In genomic region chr19:44588753-44589112, GRCh38 we compare ENCODE assay signal across 16 cellular contexts. TPM values are rescaled to one million over a fixed set of nuclear protein-coding genes. Genes with fewer than 3 reads are reported as not detected.
DNase-seq lines count a peak whose midpoint lies in the region; ATAC-seq lines count a peak whose summit lies in the region.
"Had no signal": no experiment of that assay in that cellular context is flagged by ENCODE, and none has a peak within 500 bp of the region (broad histone marks: within the 10 kb centered on the region; RNA-seq: fewer than 3 reads in every experiment).

No MANE protein-coding gene starts in this region.

- peak overlapping the region; percentile 78 for H3K27ac Mint-ChIP-seq in activated T-cell treated with anti-CD3 and anti-CD28 coated beads, Interleukin-2, amount 50 U/mL, for 72 hours
- peak overlapping the region; percentile 85 for H3K27ac Mint-ChIP-seq in dendritic cell treated with granulocyte-macrophage colony-stimulating factor and Interleukin-4, amounts not matched to agents 40 ng/mL and 50 ng/mL, for 4 days

- H3K9me2 ChIP-seq in Karpas-422 (replicated peaks; ENCODE audit: insufficient read depth, low read length) = no peaks in the 10 kb centered on the region

- no peaks in the 10 kb centered on the region for H3K36me3 ChIP-seq in MG63
- H3K36me3 ChIP-seq in skeletal muscle satellite cell (ENCODE audit: insufficient read depth, low read length) = no peaks in the 10 kb centered on the region
- no peaks in the 10 kb centered on the region for H3K36me3 ChIP-seq in Karpas-422 (ENCODE audit: insufficient read depth, low read length)
- H3K36me3 ChIP-seq: colonic mucosa, esophagus squamous epithelium, spleen, WERI-Rb-1 had no signal

- peaks cover 16% of the 10 kb centered on the region for H3K27me3 Mint-ChIP-seq in activated T-cell treated with anti-CD3 and anti-CD28 coated beads, Interleukin-2, amount 50 U/mL, for 72 hours (ENCODE audit: low read depth)
- H3K27me3 Mint-ChIP-seq in dendritic cell treated with granulocyte-macrophage colony-stimulating factor and Interleukin-4, amounts not matched to agents 40 ng/mL and 50 ng/mL, for 4 days = peaks cover 13% of the 10 kb centered on the region

- peaks cover 15% of the 10 kb centered on the region for H3K4me1 ChIP-seq in skeletal muscle satellite cell (ENCODE audit: control insufficient read depth, insufficient read depth, low read length)
- no peaks in the 10 kb centered on the region for H3K4me1 ChIP-seq in Karpas-422 (ENCODE audit: low read length)
- H3K4me1 ChIP-seq: colonic mucosa, esophagus squamous epithelium had no signal

- H3K9me3 ChIP-seq in MG63 = peaks cover 46% of the 10 kb centered on the region
- no peaks in the 10 kb centered on the region for H3K9me3 ChIP-seq in skeletal muscle satellite cell (replicated peaks; ENCODE audit: low read length)
- H3K9me3 ChIP-seq in Karpas-422 (ENCODE audit: low read length) = no peaks in the 10 kb centered on the region
- H3K9me3 ChIP-seq: colonic mucosa, esophagus squamous epithelium had no signal

- H3K4me2 ChIP-seq in skeletal muscle satellite cell (ENCODE audit: low read length) (peak overlapping the region; percentile 45), Karpas-422 (ENCODE audit: low read depth, low read length, poor library complexity, severe bottlenecking) (no peak overlapping the region)

- peaks cover 11 to 15% of the 10 kb centered on the region in 2 donors for H3K9me3 Mint-ChIP-seq in activated T-cell treated with anti-CD3 and anti-CD28 coated beads, Interleukin-2, amount 50 U/mL, for 72 hours
- peaks cover 10% of the 10 kb centered on the region for H3K9me3 Mint-ChIP-seq in dendritic cell treated with granulocyte-macrophage colony-stimulating factor and Interleukin-4, amounts not matched to agents 40 ng/mL and 50 ng/mL, for 4 days

- H3K79me2 ChIP-seq in Karpas-422 (ENCODE audit: low read length) = no peaks in the 10 kb centered on the region

- H3K4me3 ChIP-seq in MG63 = no peak overlapping the region
- no peak overlapping the region for H3K4me3 ChIP-seq in skeletal muscle satellite cell (ENCODE audit: low read length)
- H3K4me3 ChIP-seq in Karpas-422 (ENCODE audit: low read length) = no peak overlapping the region
- H3K4me3 ChIP-seq: colonic mucosa, esophagus squamous epithelium, spleen had no signal

- no peak for ATAC-seq in activated T-cell treated with anti-CD3 and anti-CD28 coated beads, Interleukin-2, amount 50 U/mL, for 72 hours (replicated peaks in 1 of 2)
- ATAC-seq in HG02642 (IDR thresholded peaks at IDR 0.05; ENCODE audit: poor library complexity, unreplicated experiment) = no peak

- H3K27me3 ChIP-seq in MG63 (no peaks in the 10 kb centered on the region), skeletal muscle satellite cell (ENCODE audit: control insufficient read depth, insufficient read depth, low read length) (no peaks in the 10 kb centered on the region), Karpas-422 (ENCODE audit: low read length) (no peaks in the 10 kb centered on the region)
- H3K27me3 ChIP-seq: colonic mucosa had no signal

- H2AFZ ChIP-seq in Karpas-422 (ENCODE audit: low read length) = no peak overlapping the region

- H4K20me1 ChIP-seq in Karpas-422 (ENCODE audit: insufficient read depth, low read depth, low read length) = no peaks in the 10 kb centered on the region

- H3K9ac ChIP-seq in skeletal muscle satellite cell (ENCODE audit: low read depth, low read length) (no peak overlapping the region), Karpas-422 (ENCODE audit: low read length) (no peak overlapping the region)

- H3K27ac ChIP-seq in Karpas-422 (ENCODE audit: low read length) = no peak overlapping the region
- H3K27ac ChIP-seq: colonic mucosa, esophagus squamous epithelium, spleen, WERI-Rb-1 had no signal

- H3K4me3 Mint-ChIP-seq in activated T-cell treated with anti-CD3 and anti-CD28 coated beads, Interleukin-2, amount 50 U/mL, for 72 hours = peak overlapping the region; percentile 68 to 72
- H3K4me3 Mint-ChIP-seq in dendritic cell treated with granulocyte-macrophage colony-stimulating factor and Interleukin-4, amounts not matched to agents 40 ng/mL and 50 ng/mL, for 4 days = no peak overlapping the region

- peaks cover 10 to 17% of the 10 kb centered on the region in 2 donors for H3K36me3 Mint-ChIP-seq in activated T-cell treated with anti-CD3 and anti-CD28 coated beads, Interleukin-2, amount 50 U/mL, for 72 hours (ENCODE audit: insufficient read depth in 2 of 2)
- no peaks in the 10 kb centered on the region for H3K36me3 Mint-ChIP-seq in dendritic cell treated with granulocyte-macrophage colony-stimulating factor and Interleukin-4, amounts not matched to agents 40 ng/mL and 50 ng/mL, for 4 days (ENCODE audit: low read depth)

- peaks cover 33% of the 10 kb centered on the region for H3K4me1 Mint-ChIP-seq in activated T-cell treated with anti-CD3 and anti-CD28 coated beads, Interleukin-2, amount 50 U/mL, for 72 hours (ENCODE audit: low read depth)
- H3K4me1 Mint-ChIP-seq in dendritic cell treated with granulocyte-macrophage colony-stimulating factor and Interleukin-4, amounts not matched to agents 40 ng/mL and 50 ng/mL, for 4 days (ENCODE audit: low read depth) = peaks cover 68% of the 10 kb centered on the region

- DNase-seq in activated T-cell treated with anti-CD3 and anti-CD28 coated beads, Interleukin-2, amount 50 U/mL, for 72 hours = no peak
- DNase-seq in activated T-cell treated with anti-CD3 and anti-CD28 coated beads for 4 hours = no peak
- peak; percentile 17 for DNase-seq in MG63
- no peak for DNase-seq in activated CD8-positive, alpha-beta memory T cell treated with anti-CD3 and anti-CD28 coated beads for 24 hours
- no peak for DNase-seq in Karpas-422
- DNase-seq: colonic mucosa, DMS 273 treated with DMSO at 0.1 percent for 48 hours, esophagus squamous epithelium, spleen, substantia nigra, WERI-Rb-1 had no signal

- intact Hi-C loops in dendritic cell treated with granulocyte-macrophage colony-stimulating factor and Interleukin-4, amounts not matched to agents 40 ng/mL and 50 ng/mL, for 4 days (cut with micrococcal nuclease) = loop anchor here (5.0 kb wide), 1 partner anchor 34 kb away; no protein-coding TSS in a partner anchor

RNA-seq across cellular contexts. Expression of gene IGSF23, which starts 24.6 kb away (rescaled TPM):
- total RNA-seq in activated T-cell treated with anti-CD3 and anti-CD28 coated beads, Interleukin-2, amount 50 U/mL, for 72 hours = not detected
- 3.0 TPM in 1 of 2 replicates, not detected in the other for total RNA-seq in MG63 (2014; rRNA removed; shearing (Covaris generic); ENCODE audit: low replicate concordance)
- total RNA-seq in skeletal muscle satellite cell (2012; rRNA removed) = not detected in 2 replicates
- total RNA-seq in Karpas-422 (2014; rRNA removed; shearing (Covaris generic); ENCODE audit: low replicate concordance) = not detected in 2 replicates
- total RNA-seq: colonic mucosa, esophagus squamous epithelium, lower leg skin, SK-MEL-5, spleen had no signal

RNA-seq across cellular contexts. Expression of gene PVR, which starts 55.0 kb away (rescaled TPM):
- total RNA-seq in activated T-cell treated with anti-CD3 and anti-CD28 coated beads, Interleukin-2, amount 50 U/mL, for 72 hours = 10 to 100 TPM; 13.9 to 17.5 TPM
- 120 and 141 TPM in 2 replicates for total RNA-seq in MG63 (2014; rRNA removed; shearing (Covaris generic); ENCODE audit: low replicate concordance)
- total RNA-seq in skeletal muscle satellite cell (2012; rRNA removed) = 56.1 and 58.8 TPM in 2 replicates
- total RNA-seq in Karpas-422 (2014; rRNA removed; shearing (Covaris generic); ENCODE audit: low replicate concordance) = not detected in 2 replicates

RNA-seq across cellular contexts. Expression of gene CEACAM20, which starts 59.3 kb away (rescaled TPM):
- not detected for total RNA-seq in activated T-cell treated with anti-CD3 and anti-CD28 coated beads, Interleukin-2, amount 50 U/mL, for 72 hours
- total RNA-seq in MG63 (2014; rRNA removed; shearing (Covaris generic); ENCODE audit: low replicate concordance) = not detected in 2 replicates
- total RNA-seq in skeletal muscle satellite cell (2012; rRNA removed) = not detected in 2 replicates
- total RNA-seq in Karpas-422 (2014; rRNA removed; shearing (Covaris generic); ENCODE audit: low replicate concordance) = not detected in 2 replicates
- total RNA-seq: esophagus squamous epithelium, lower leg skin, SK-MEL-5, spleen had no signal

Comparison
In these comparisons a context has a peak if more than half of its experiments do, and no peak if none do; other contexts are left out.
1. RNA of gene PVR, which starts 55.0 kb away (total RNA-seq): 120 to 141 TPM in MG63 and 13.9 to 17.5 TPM in activated T-cell treated with anti-CD3 and anti-CD28 coated beads, Interleukin-2, amount 50 U/mL, for 72 hours; not detected in Karpas-422; every median in the first group is over 10 times any median in the second.